Comparison of ENCODE assay signal across 8 cellular contexts in the genomic region with DNA sequence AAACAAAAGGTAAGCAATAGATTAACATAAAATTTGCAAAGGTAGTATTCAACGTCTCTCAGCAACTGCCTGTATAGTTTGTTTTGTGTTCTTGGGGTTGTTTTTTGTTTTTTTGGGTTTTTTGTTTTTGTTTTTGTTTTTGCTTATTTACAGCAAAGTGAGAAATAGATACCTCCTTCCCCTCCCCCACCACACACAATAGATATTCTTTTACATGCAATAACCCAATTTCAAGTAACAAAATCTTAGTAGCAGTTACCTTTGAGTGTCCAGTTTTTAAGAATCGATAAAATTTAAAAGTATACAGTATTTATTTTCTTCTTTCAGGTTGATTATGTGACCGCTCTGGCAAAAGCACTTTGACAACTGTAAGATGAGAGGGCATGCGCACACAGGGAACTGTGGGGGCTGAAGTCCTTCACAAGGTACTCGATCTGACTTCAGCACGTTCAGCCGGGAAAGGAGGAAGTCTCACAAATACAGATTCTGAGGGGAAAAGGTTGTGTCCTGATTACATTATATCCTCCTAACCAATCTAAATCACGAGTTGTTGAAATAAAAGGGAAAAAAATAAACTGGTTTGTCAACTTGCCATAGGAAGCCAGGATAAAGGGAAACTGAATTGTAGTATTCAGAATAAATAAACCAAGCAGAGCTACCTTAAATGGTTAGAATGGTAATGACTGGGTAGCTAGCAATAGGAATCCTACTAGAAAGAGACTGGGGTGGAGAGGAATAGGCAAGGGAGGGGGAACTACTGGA. TPM values are rescaled to one million over a fixed set of nuclear protein-coding genes. Genes with fewer than 3 reads are reported as not detected.
A peak's percentile ranks its signal among the peaks of the same experiment; 100 is the strongest.
DNase-seq lines count a peak whose midpoint lies in the region; ATAC-seq, FAIRE-seq and TF ChIP-seq lines count a peak whose summit lies in the region.

No MANE protein-coding gene starts in this region.

- H3K27me3 Mint-ChIP-seq in H9 (ENCODE audit: low read depth): peaks cover 47% of the 10 kb centered on the region

- no peak overlapping the region for H2AFZ ChIP-seq in H9 (ENCODE audit: low read length)
- peak overlapping the region; percentile 83 for H2AFZ ChIP-seq in keratinocyte (ENCODE audit: control insufficient read depth, low read length)

- no CpG with 5 or more reads among the region's 8 CpGs for WGBS in H9 (ENCODE audit: extremely low coverage, insufficient read length, low lambda C conversion rate)
- WGBS in spleen, 5 donors: 7 to 12% (median 8%) methylated on average over 8 of the region's 8 CpGs

- no peak overlapping the region for H3K4ac ChIP-seq in H9 (ENCODE audit: low read depth, low read length)

- no peak for TF ChIP-seq POLR2A in spleen (IDR thresholded peaks at IDR 0.05)

- H2BK120ac ChIP-seq in H9 (ENCODE audit: low read depth, low read length, poor library complexity, severe bottlenecking): no peak overlapping the region

- peak overlapping the region; percentile 18 to 69 for H3K4me3 Mint-ChIP-seq in H9

- H3K23me2 ChIP-seq in H9 (ENCODE audit: insufficient read length, low read depth, low read length, poor library complexity, severe bottlenecking): peaks cover 22% of the 10 kb centered on the region

- no peaks in the 10 kb centered on the region for H3K4me1 ChIP-seq in H9 (ENCODE audit: insufficient read depth, low read length)
- H3K4me1 ChIP-seq in keratinocyte (ENCODE audit: control insufficient read depth, extremely low read depth, insufficient read depth, low read length): peaks cover 29% of the 10 kb centered on the region
- peaks cover 17 to 52% (median 45%) of the 10 kb centered on the region in 6 donors for H3K4me1 ChIP-seq in spleen

- intact Hi-C loops in spleen (cut with DNase I; ENCODE audit: low total_unique reads): no loop called here

- no peaks in the 10 kb centered on the region for H4K20me1 ChIP-seq in H9 (ENCODE audit: control insufficient read depth, insufficient read depth, insufficient read length)
- H4K20me1 ChIP-seq in keratinocyte (ENCODE audit: control insufficient read depth, extremely low read depth, insufficient read depth, low read length): no peaks in the 10 kb centered on the region

- H2BK5ac ChIP-seq in H9 (ENCODE audit: insufficient read length, low read length): no peak overlapping the region

- H4K5ac ChIP-seq in H9 (ENCODE audit: insufficient read length, low read depth, low read length): no peak overlapping the region

- no peaks in the 10 kb centered on the region for H3K9me3 ChIP-seq in H9 (ENCODE audit: control insufficient read depth, low read depth, low read length)
- no peaks in the 10 kb centered on the region for H3K9me3 ChIP-seq in keratinocyte (ENCODE audit: control insufficient read depth, low read depth, low read length)
- no peaks in the 10 kb centered on the region for H3K9me3 ChIP-seq in spleen

- no peak overlapping the region for H3K27ac ChIP-seq in H9 (ENCODE audit: insufficient read length, low read depth, low read length)
- peak overlapping the region; percentile 65 for H3K27ac ChIP-seq in keratinocyte (ENCODE audit: control insufficient read depth, insufficient read depth, low read length)
- H3K27ac ChIP-seq in spleen: peak overlapping the region in 6 of 8 donors; percentile 7 to 58 (median 50)

- no peak overlapping the region for H3K14ac ChIP-seq in H9 (ENCODE audit: insufficient read depth, low read length)

- DNase-seq in AG10803 (ENCODE audit: low read depth): peak; percentile 46
- DNase-seq in H9: peak; percentile 56
- DNase-seq in NCI-H2196 treated with DMSO at 0.1 percent for 48 hours (lab: John Stamatoyannopoulos, UW; ENCODE audit: unreplicated experiment): peak; percentile 43
- peak; percentile 15 for DNase-seq in activated CD4-positive, alpha-beta T cell treated with anti-CD3 and anti-CD28 coated beads for 1 hour
- peak; percentile 42 for DNase-seq in dedifferentiated amniotic fluid mesenchymal stem cell (ENCODE audit: extremely low spot score)
- no peak for DNase-seq in keratinocyte (ENCODE audit: low read depth, low spot score)
- DNase-seq in spleen: peak; percentile 87

- H4K8ac ChIP-seq in H9 (replicated peaks; ENCODE audit: insufficient read length, low read depth, low read length): no peak overlapping the region

- dilution Hi-C loops in keratinocyte (cut with MboI; ENCODE audit: extremely low pct_ligation_motif_present, low sequenced_read_pairs): no loop called here

- H3K36me3 ChIP-seq in keratinocyte (ENCODE audit: control insufficient read depth in 2 of 2, extremely low read depth in 1 of 2, insufficient read depth in 2 of 2, low read length in 2 of 2) (no peaks in the 10 kb centered on the region), spleen (no peaks in the 10 kb centered on the region)

- no peak overlapping the region for H3T11ph ChIP-seq in H9 (ENCODE audit: low read length)

- H3K79me1 ChIP-seq in H9 (ENCODE audit: insufficient read depth, low read depth, low read length, poor library complexity, severe bottlenecking): no peaks in the 10 kb centered on the region

- no peak for TF ChIP-seq CTCF in AG10803 (conservative IDR thresholded peaks at IDR 0.05; ENCODE audit: low read length)
- no peak for TF ChIP-seq CTCF in H9 (conservative IDR thresholded peaks at IDR 0.05)
- TF ChIP-seq CTCF in keratinocyte (optimal IDR thresholded peaks at IDR 0.05 in 1 of 3, IDR thresholded peaks at IDR 0.05 in 1 of 3, conservative IDR thresholded peaks at IDR 0.05 in 1 of 3; ENCODE audit: extremely low read depth in 1 of 3, insufficient read depth in 2 of 3, low read length in 3 of 3): no peak
- no peak for TF ChIP-seq CTCF in spleen (IDR thresholded peaks at IDR 0.05 in 8 of 11, conservative IDR thresholded peaks at IDR 0.05 in 3 of 11)

- H4K91ac ChIP-seq in H9 (ENCODE audit: insufficient read length, low read depth, low read length): no peak overlapping the region

- H3K23ac ChIP-seq in H9 (ENCODE audit: insufficient read length, low read depth, low read length): no peak overlapping the region

- H3K9ac ChIP-seq in H9 (ENCODE audit: extremely low read depth, insufficient read length, low read length): no peak overlapping the region
- H3K9ac ChIP-seq in keratinocyte (ENCODE audit: control insufficient read depth, extremely low read depth, insufficient read depth, low read length): peak overlapping the region; percentile 62

- peak; percentile 84 for FAIRE-seq in keratinocyte (lab: Jason Lieb, UNC)

- H3K4me2 ChIP-seq in H9 (ENCODE audit: insufficient read depth, insufficient read length, low read length): peak overlapping the region; percentile 24
- H3K4me2 ChIP-seq in keratinocyte (ENCODE audit: control insufficient read depth, extremely low read depth, insufficient read depth, low read depth, low read length): peak overlapping the region; percentile 93

- no peak overlapping the region for H2BK12ac ChIP-seq in H9 (ENCODE audit: insufficient read length, low read depth, low read length)

- no peak overlapping the region for H2BK20ac ChIP-seq in H9 (ENCODE audit: low read depth, low read length, poor library complexity, severe bottlenecking)

- no peaks in the 10 kb centered on the region for H3K9me1 ChIP-seq in keratinocyte (ENCODE audit: control insufficient read depth, extremely low read depth, insufficient read depth, low read length)

- peak overlapping the region in 2 of 3 experiments; percentile 42 to 84; a peak in 5 of 7 replicates for H3K27ac Mint-ChIP-seq in H9

- H3K18ac ChIP-seq in H9 (ENCODE audit: insufficient read length, low read depth, low read length): no peak overlapping the region

- H2AK5ac ChIP-seq in H9 (ENCODE audit: insufficient read length, low read length): no peak overlapping the region

- H3K36me3 Mint-ChIP-seq in H9 (ENCODE audit: insufficient read depth in 1 of 3, low read depth in 3 of 3): peaks cover 0 to 2% (median 0%) of the 10 kb centered on the region in 3 experiments; a peak in 2 of 7 replicates

- no peak for ATAC-seq in GM18858 (IDR thresholded peaks at IDR 0.05; ENCODE audit: unreplicated experiment)

- no peak overlapping the region for H2BK15ac ChIP-seq in H9 (ENCODE audit: low read depth, low read length)

- H3K4me3 ChIP-seq in AG10803 (ENCODE audit: low read length): peak overlapping the region; percentile 33
- H3K4me3 ChIP-seq in keratinocyte (ENCODE audit: control insufficient read depth in 2 of 3, extremely low read depth in 1 of 3, insufficient read depth in 2 of 3, low read depth in 1 of 3, low read length in 3 of 3): peak overlapping the region; percentile 8 to 55 (median 31)
- H3K4me3 ChIP-seq in spleen: peak overlapping the region in 7 of 8 donors; percentile 1 to 54 (median 12)

- H3K4me1 Mint-ChIP-seq in H9: peaks cover 27 to 38% of the 10 kb centered on the region in 2 experiments

- H3K27me3 ChIP-seq in H9 (ENCODE audit: insufficient read depth, low read length): peaks cover 15% of the 10 kb centered on the region; the same call in 1 of the 2 replicates
- H3K27me3 ChIP-seq in keratinocyte (ENCODE audit: control insufficient read depth, extremely low read depth, insufficient read depth, low read length): no peaks in the 10 kb centered on the region
- no peaks in the 10 kb centered on the region for H3K27me3 ChIP-seq in spleen (replicated peaks in 1 of 7)

- H3K56ac ChIP-seq in H9 (ENCODE audit: insufficient read length, low read depth, low read length): no peak overlapping the region

- H3K79me2 ChIP-seq in H9 (ENCODE audit: insufficient read depth, low read length): no peaks in the 10 kb centered on the region
- H3K79me2 ChIP-seq in keratinocyte (ENCODE audit: control insufficient read depth, insufficient read depth, low read length): no peaks in the 10 kb centered on the region

- no peaks in the 10 kb centered on the region for H3K9me3 Mint-ChIP-seq in H9

RNA-seq across cellular contexts. Expression of a gene that starts 47.8 kb away (rescaled TPM):
- 1.0 and 1.1 TPM in 2 replicates for total RNA-seq in H9 (2021)
- 0.20 to 0.47 TPM (median 0.39 TPM) in 3 replicates for polyA plus RNA-seq in keratinocyte
- polyA plus RNA-seq in keratinocyte (2011; ENCODE audit: low read depth): 1.6 TPM
- 0.21 and 0.24 TPM in 2 replicates for polyA plus RNA-seq in keratinocyte (2011; cell fraction: cytosol; rRNA removed)
- 0.80 and 0.85 TPM in 2 replicates for polyA plus RNA-seq in keratinocyte (2011; cell fraction: nucleus; rRNA removed)
- polyA plus RNA-seq in keratinocyte (2012; ENCODE audit: low replicate concordance): 0.29 and 2.2 TPM in 2 replicates
- polyA minus RNA-seq in keratinocyte: 0.46 to 0.86 TPM (median 0.49 TPM) in 3 replicates
- not detected for polyA minus RNA-seq in keratinocyte (2011; cell fraction: cytosol; rRNA and poly(A)+ RNA removed)
- polyA minus RNA-seq in keratinocyte (2011; cell fraction: nucleus; rRNA and poly(A)+ RNA removed): 1.3 and 2.0 TPM in 2 replicates
- total RNA-seq in spleen: 10 to 100 TPM in 1 of 7 donors, 1 to 10 TPM in 6; 5.5 to 10.1 (median 8.0) TPM
- 1 to 10 TPM; 1.0 to 1.9 (median 1.3) TPM for polyA plus RNA-seq in spleen

RNA-seq across cellular contexts. Expression of a gene that starts 47.9 kb away (rescaled TPM):
- total RNA-seq in H9 (2021) (16.7 and 17.6 TPM in 2 replicates), spleen (10 to 100 TPM; 17.0 to 39.1 (median 29.1) TPM)
- polyA plus RNA-seq in keratinocyte (32.4 to 54.1 TPM (median 41.2 TPM) in 3 replicates), spleen (10 to 100 TPM in 1 of 3 donors, 1 to 10 TPM in 2; 6.9 to 12.7 (median 8.8) TPM)
- 101 TPM for polyA plus RNA-seq in keratinocyte (2011; ENCODE audit: low read depth)
- polyA plus RNA-seq in keratinocyte (2011; cell fraction: cytosol; rRNA removed): 32.0 and 69.2 TPM in 2 replicates
- 51.8 and 66.9 TPM in 2 replicates for polyA plus RNA-seq in keratinocyte (2011; cell fraction: nucleus; rRNA removed)
- 37.1 and 79.6 TPM in 2 replicates for polyA plus RNA-seq in keratinocyte (2012; ENCODE audit: low replicate concordance)
- 12.7 to 35.9 TPM (median 15.4 TPM) in 3 replicates for polyA minus RNA-seq in keratinocyte
- polyA minus RNA-seq in keratinocyte (2011; cell fraction: cytosol; rRNA and poly(A)+ RNA removed): 9.4 TPM
- polyA minus RNA-seq in keratinocyte (2011; cell fraction: nucleus; rRNA and poly(A)+ RNA removed): 18.3 and 35.9 TPM in 2 replicates
